ENCODE assay signal across 8 cellular contexts in the genomic region with DNA sequence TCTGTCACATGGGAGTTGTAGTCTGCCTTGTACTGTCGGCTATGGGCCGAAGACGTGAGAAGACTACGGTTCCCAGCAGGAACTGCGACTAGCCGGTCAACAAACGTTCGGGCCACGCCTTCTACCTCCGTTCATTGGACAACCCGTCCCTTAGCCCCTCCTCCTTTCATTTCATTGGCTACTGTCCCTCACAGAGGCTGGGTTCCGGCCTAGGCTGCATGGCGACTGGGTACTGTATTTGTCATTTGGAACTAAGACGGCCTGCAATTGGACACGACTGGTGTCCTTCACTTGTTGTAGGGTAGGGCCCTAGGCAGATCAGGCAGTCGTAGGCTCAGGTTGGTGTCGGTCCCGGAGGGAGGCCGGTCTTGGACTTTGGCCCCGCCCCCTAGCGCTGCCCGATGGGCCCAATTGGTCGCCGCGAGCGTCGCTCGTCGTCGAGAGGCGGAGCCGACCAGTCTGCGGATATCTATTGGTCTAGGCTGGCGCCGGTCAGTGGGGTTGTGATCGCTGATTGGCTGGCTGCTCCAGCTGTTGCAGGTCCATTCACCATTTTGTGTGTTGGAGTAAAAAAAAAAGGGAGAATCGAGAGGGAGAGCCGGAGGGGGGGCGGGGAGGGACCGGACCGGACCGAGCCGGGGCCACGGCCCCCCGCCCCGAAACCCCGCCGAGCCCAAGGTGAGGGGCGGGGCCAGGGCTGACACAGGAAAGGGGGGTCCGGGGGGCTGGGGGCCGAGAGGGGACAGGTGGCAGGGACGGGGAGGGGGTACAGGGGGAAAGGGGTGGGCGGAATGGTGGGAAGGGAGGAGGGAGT. TPM values are rescaled to one million over a fixed set of nuclear protein-coding genes. Genes with fewer than 3 reads are reported as not detected.
DNase-seq lines count a peak whose midpoint lies in the region; ATAC-seq and TF ChIP-seq lines count a peak whose summit lies in the region.

TSS of gene CIC (plus strand) at position 549 of the 814 bp plus-strand sequence. CDS start 2,532 bp downstream, outside the sequence.

- H3K27ac ChIP-seq in KOPT-K1 (ENCODE audit: low read depth, low read length, poor library complexity, severe bottlenecking) (peak within 1 kb of the TSS; percentile 93), Peyer's patch (peak within 1 kb of the TSS; percentile 98 to 100 (median 99))

- DNase-seq in DMS153 treated with DMSO at 0.1 percent for 48 hours (lab: John Stamatoyannopoulos, UW; ENCODE audit: unreplicated experiment) (peak; percentile 99), Peyer's patch (peak; percentile 99 to 100 (median 99)), erythroblast (lab: John Stamatoyannopoulos, UW) (peak; percentile 100), mucosa of gallbladder (ENCODE audit: low spot score) (peak; percentile 100)
- DNase-seq in activated T-cell treated with anti-CD3 and anti-CD28 coated beads, Interleukin-2, amount 50 U/mL, for 48 hours: peak; percentile 99
- DNase-seq in stimulated activated CD8-positive, alpha-beta memory T cell treated with anti-CD3 and anti-CD28 coated beads, Interleukin-4, amount 100 ng/mL, for 4 hours (ENCODE audit: low read depth in 2 of 2, low spot score in 1 of 2): peak; percentile 95 to 98

- no peak for TF ChIP-seq CTCF in Peyer's patch (IDR thresholded peaks at IDR 0.05)

- H3K4me1 ChIP-seq in Peyer's patch: peaks cover 3 to 26% (median 19%) of the 10 kb centered on the region in 4 donors

- ATAC-seq in GM21825 (IDR thresholded peaks at IDR 0.05; ENCODE audit: unreplicated experiment): peak; percentile 76

- no peaks in the 10 kb centered on the region for H3K27me3 ChIP-seq in Peyer's patch

- TF ChIP-seq POLR2A in Peyer's patch (IDR thresholded peaks at IDR 0.05) (peak in 1 of 2 donors; percentile 6), erythroblast (IDR thresholded peaks at IDR 0.05; ENCODE audit: low read length) (no peak)

- peak within 1 kb of the TSS; percentile 74 to 90 (median 86) for H3K4me3 ChIP-seq in Peyer's patch

- H3K36me3 ChIP-seq in KOPT-K1 (ENCODE audit: insufficient read depth, low read length): peaks cover 13% of the 10 kb centered on the region; the same call in 1 of the 2 replicates
- H3K36me3 ChIP-seq in Peyer's patch: peaks cover 0 to 24% (median 0%) of the 10 kb centered on the region in 3 donors

- no peaks in the 10 kb centered on the region for H3K9me3 ChIP-seq in KOPT-K1 (ENCODE audit: insufficient read depth, low read length, poor library complexity, severe bottlenecking)
- H3K9me3 ChIP-seq in Peyer's patch: no peaks in the 10 kb centered on the region

RNA-seq across cellular contexts. Expression of gene CIC, which starts in this region (rescaled TPM):
- total RNA-seq in Peyer's patch (10 to 100 TPM; 40.5 to 72.8 (median 67.2) TPM), mucosa of gallbladder (93.4 TPM)

Comparison
In these comparisons a context has a peak if more than half of its experiments do, and no peak if none do; other contexts are left out.
1. Peak in every context shown above with its lines: DNase-seq, ATAC-seq, H3K4me3 ChIP-seq and H3K27ac ChIP-seq.